18 cellular contexts compared by ENCODE assay signal in the genomic region with DNA sequence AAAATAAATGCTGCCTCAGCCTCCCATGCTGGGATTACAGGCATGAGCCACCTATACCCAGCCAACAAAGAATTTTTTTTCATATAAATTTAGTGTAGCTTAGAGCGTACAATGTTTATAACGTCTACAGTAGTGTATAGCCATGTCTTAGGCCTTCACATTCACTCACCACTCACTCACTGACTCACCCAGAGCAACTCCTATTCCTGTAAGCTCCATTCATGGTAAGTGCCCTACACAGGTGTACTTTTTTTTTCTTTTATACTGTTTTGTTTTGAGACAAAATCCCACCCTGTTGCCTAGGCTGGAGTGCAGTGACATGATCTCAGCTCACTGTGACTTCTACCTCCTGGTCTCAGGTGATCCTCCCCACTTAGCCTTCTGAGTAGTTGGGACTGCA. TPM values are rescaled to one million over a fixed set of nuclear protein-coding genes. Genes with fewer than 3 reads are reported as not detected.
DNase-seq lines count a peak whose midpoint lies in the region; ATAC-seq and TF ChIP-seq lines count a peak whose summit lies in the region.
"Had no signal": no experiment of that assay in that cellular context is flagged by ENCODE, and none has a peak within 500 bp of the region (broad histone marks: within the 10 kb centered on the region; RNA-seq: fewer than 3 reads in every experiment).

No MANE protein-coding gene starts in this region.

- ATAC-seq in activated CD8-positive, alpha-beta T cell treated with anti-CD3 and anti-CD28 coated beads, Interleukin-2, amount 10 ng/mL, durations not matched to agents 7 days and 5 days, result no peak
- no peak for ATAC-seq in activated CD8-positive, alpha-beta T cell treated with anti-CD3 and anti-CD28 coated beads for 36 hours
- ATAC-seq in T-helper 17 cell, result no peak
- no peak for ATAC-seq in stimulated activated memory B cell treated with anti-CD40 and anti-IgM and Interleukin-4, amounts not matched to agents 10 μg/mL and 1 μg/mL and 100 μg/mL, for 72 hours

- POLR2A ChIA-PET in activated CD8-positive, alpha-beta T cell treated with anti-CD3 and anti-CD28 coated beads, Interleukin-2, amount 10 ng/mL, durations not matched to agents 7 days and 5 days (lab: Charles Lee), result interaction anchor here (0.8 kb wide), 1 partner anchor 102 kb away, joined by 4 read pairs; no protein-coding TSS in a partner anchor
- POLR2A ChIA-PET in activated CD8-positive, alpha-beta T cell treated with anti-CD3 and anti-CD28 coated beads for 36 hours (lab: Charles Lee), result interaction anchor here (0.8 to 0.9 kb wide), 2 partner anchors 21 to 44 kb away, joined by 3 to 7 read pairs; no protein-coding TSS in a partner anchor

- no peaks in the 10 kb centered on the region for H3K9me3 Mint-ChIP-seq in activated CD8-positive, alpha-beta T cell treated with anti-CD3 and anti-CD28 coated beads, Interleukin-2, amount 10 ng/mL, durations not matched to agents 7 days and 5 days (ENCODE audit: insufficient read depth)
- no peaks in the 10 kb centered on the region for H3K9me3 Mint-ChIP-seq in activated CD8-positive, alpha-beta T cell treated with anti-CD3 and anti-CD28 coated beads for 36 hours
- no peaks in the 10 kb centered on the region for H3K9me3 Mint-ChIP-seq in stimulated activated memory B cell treated with anti-CD40 and anti-IgM and Interleukin-4, amounts not matched to agents 10 μg/mL and 1 μg/mL and 100 μg/mL, for 72 hours

- H3K4me1 Mint-ChIP-seq in activated CD8-positive, alpha-beta T cell treated with anti-CD3 and anti-CD28 coated beads, Interleukin-2, amount 10 ng/mL, durations not matched to agents 7 days and 5 days (ENCODE audit: low read depth), result peaks cover 34% of the 10 kb centered on the region
- peaks cover 23% of the 10 kb centered on the region for H3K4me1 Mint-ChIP-seq in activated CD8-positive, alpha-beta T cell treated with anti-CD3 and anti-CD28 coated beads for 36 hours (ENCODE audit: low read depth)
- H3K4me1 Mint-ChIP-seq in T-helper 17 cell, result peaks cover 27% of the 10 kb centered on the region
- peaks cover 38% of the 10 kb centered on the region for H3K4me1 Mint-ChIP-seq in stimulated activated memory B cell treated with anti-CD40 and anti-IgM and Interleukin-4, amounts not matched to agents 10 μg/mL and 1 μg/mL and 100 μg/mL, for 72 hours

- CTCF ChIA-PET in activated CD8-positive, alpha-beta T cell treated with anti-CD3 and anti-CD28 coated beads, Interleukin-2, amount 10 ng/mL, durations not matched to agents 7 days and 5 days (lab: Charles Lee), result no interaction called here
- CTCF ChIA-PET in activated CD8-positive, alpha-beta T cell treated with anti-CD3 and anti-CD28 coated beads for 36 hours (lab: Charles Lee), result no interaction called here

- no peaks in the 10 kb centered on the region for H3K9me3 ChIP-seq in T-helper 17 cell (ENCODE audit: control insufficient read depth, low read length, poor library complexity, severe bottlenecking)

- H3K36me3 Mint-ChIP-seq in activated CD8-positive, alpha-beta T cell treated with anti-CD3 and anti-CD28 coated beads, Interleukin-2, amount 10 ng/mL, durations not matched to agents 7 days and 5 days (ENCODE audit: low read depth), result peaks cover 18% of the 10 kb centered on the region
- H3K36me3 Mint-ChIP-seq in activated CD8-positive, alpha-beta T cell treated with anti-CD3 and anti-CD28 coated beads for 36 hours (ENCODE audit: low read depth), result peaks cover 18% of the 10 kb centered on the region
- peaks cover 5% of the 10 kb centered on the region for H3K36me3 Mint-ChIP-seq in T-helper 17 cell (ENCODE audit: low read depth)
- H3K36me3 Mint-ChIP-seq in stimulated activated memory B cell treated with anti-CD40 and anti-IgM and Interleukin-4, amounts not matched to agents 10 μg/mL and 1 μg/mL and 100 μg/mL, for 72 hours, result peaks cover 13% of the 10 kb centered on the region

- peaks cover 9% of the 10 kb centered on the region for H3K27me3 Mint-ChIP-seq in activated CD8-positive, alpha-beta T cell treated with anti-CD3 and anti-CD28 coated beads, Interleukin-2, amount 10 ng/mL, durations not matched to agents 7 days and 5 days (ENCODE audit: low read depth)
- no peaks in the 10 kb centered on the region for H3K27me3 Mint-ChIP-seq in activated CD8-positive, alpha-beta T cell treated with anti-CD3 and anti-CD28 coated beads for 36 hours
- no peaks in the 10 kb centered on the region for H3K27me3 Mint-ChIP-seq in T-helper 17 cell
- H3K27me3 Mint-ChIP-seq in stimulated activated memory B cell treated with anti-CD40 and anti-IgM and Interleukin-4, amounts not matched to agents 10 μg/mL and 1 μg/mL and 100 μg/mL, for 72 hours, result no peaks in the 10 kb centered on the region

- peak; percentile 17 for DNase-seq in activated CD8-positive, alpha-beta T cell treated with anti-CD3 and anti-CD28 coated beads, Interleukin-2, amount 10 ng/mL, durations not matched to agents 7 days and 5 days
- DNase-seq in activated CD8-positive, alpha-beta T cell treated with anti-CD3 and anti-CD28 coated beads for 36 hours, result no peak
- DNase-seq in T-helper 17 cell (no peak), epithelial cell of prostate (ENCODE audit: low read depth, low spot score) (no peak), NCI-H526 (lab: John Stamatoyannopoulos, UW) (no peak), cortex of kidney (lab: John Stamatoyannopoulos, UW) (no peak), NCI-H748 (lab: John Stamatoyannopoulos, UW; ENCODE audit: unreplicated experiment) (no peak)
- DNase-seq: EL; GF-D8; GOT3; Karpas-422; MV-4-11; NCI-H1105 treated with DMSO at 0.1 percent for 48 hours; NCI-H510A; NCI-H774; NK-92 treated with Interleukin-12 subunit alpha and Interleukin-12 subunit beta, amount 100 ng/mL, for 24 hours had no signal

- intact Hi-C loops in activated CD8-positive, alpha-beta T cell treated with anti-CD3 and anti-CD28 coated beads for 36 hours (cut with micrococcal nuclease), result no loop called here

- no peak overlapping the region for H3K27ac Mint-ChIP-seq in activated CD8-positive, alpha-beta T cell treated with anti-CD3 and anti-CD28 coated beads, Interleukin-2, amount 10 ng/mL, durations not matched to agents 7 days and 5 days
- no peak overlapping the region for H3K27ac Mint-ChIP-seq in activated CD8-positive, alpha-beta T cell treated with anti-CD3 and anti-CD28 coated beads for 36 hours
- H3K27ac Mint-ChIP-seq in T-helper 17 cell, result peak overlapping the region; percentile 92
- H3K27ac Mint-ChIP-seq in stimulated activated memory B cell treated with anti-CD40 and anti-IgM and Interleukin-4, amounts not matched to agents 10 μg/mL and 1 μg/mL and 100 μg/mL, for 72 hours, result peak overlapping the region; percentile 45

- H3K4me3 Mint-ChIP-seq in activated CD8-positive, alpha-beta T cell treated with anti-CD3 and anti-CD28 coated beads, Interleukin-2, amount 10 ng/mL, durations not matched to agents 7 days and 5 days, result no peak overlapping the region
- no peak overlapping the region for H3K4me3 Mint-ChIP-seq in activated CD8-positive, alpha-beta T cell treated with anti-CD3 and anti-CD28 coated beads for 36 hours
- H3K4me3 Mint-ChIP-seq in T-helper 17 cell, result no peak overlapping the region
- H3K4me3 Mint-ChIP-seq in stimulated activated memory B cell treated with anti-CD40 and anti-IgM and Interleukin-4, amounts not matched to agents 10 μg/mL and 1 μg/mL and 100 μg/mL, for 72 hours, result no peak overlapping the region

- peak overlapping the region; percentile 55 for H3K27ac ChIP-seq in epithelial cell of prostate
- H3K27ac ChIP-seq: C4-2B had no signal

- no peak for TF ChIP-seq CTCF in activated CD8-positive, alpha-beta T cell treated with anti-CD3 and anti-CD28 coated beads for 36 hours (IDR thresholded peaks at IDR 0.05)

RNA-seq across cellular contexts. Expression of a gene that starts 2.5 kb away (rescaled TPM):
- 10 to 100 TPM; 16.0 to 16.3 TPM for total RNA-seq in activated CD8-positive, alpha-beta T cell treated with anti-CD3 and anti-CD28 coated beads, Interleukin-2, amount 10 ng/mL, durations not matched to agents 7 days and 5 days
- 10 to 100 TPM; 10.5 to 11.8 TPM for total RNA-seq in activated CD8-positive, alpha-beta T cell treated with anti-CD3 and anti-CD28 coated beads for 36 hours
- total RNA-seq in T-helper 17 cell, result 10 to 100 TPM; 14.3 to 15.3 TPM

RNA-seq across cellular contexts. Expression of a gene that starts 30.0 kb away (rescaled TPM):
- total RNA-seq in activated CD8-positive, alpha-beta T cell treated with anti-CD3 and anti-CD28 coated beads, Interleukin-2, amount 10 ng/mL, durations not matched to agents 7 days and 5 days, result 10 to 100 TPM; 50.5 to 53.2 TPM
- total RNA-seq in activated CD8-positive, alpha-beta T cell treated with anti-CD3 and anti-CD28 coated beads for 36 hours, result 10 to 100 TPM; 17.7 TPM
- total RNA-seq in T-helper 17 cell, result 100 to 1,000 TPM; 136 TPM

RNA-seq across cellular contexts. Expression of a gene that starts 45.0 kb away (rescaled TPM):
- total RNA-seq in activated CD8-positive, alpha-beta T cell treated with anti-CD3 and anti-CD28 coated beads, Interleukin-2, amount 10 ng/mL, durations not matched to agents 7 days and 5 days, result 10 to 100 TPM; 15.5 to 15.6 TPM
- 1 to 10 TPM; 8.7 to 9.6 TPM for total RNA-seq in activated CD8-positive, alpha-beta T cell treated with anti-CD3 and anti-CD28 coated beads for 36 hours
- total RNA-seq in T-helper 17 cell, result 10 to 100 TPM; 22.9 to 49.5 TPM

RNA-seq across cellular contexts. Expression of a gene that starts 45.1 kb away (rescaled TPM):
- total RNA-seq in activated CD8-positive, alpha-beta T cell treated with anti-CD3 and anti-CD28 coated beads, Interleukin-2, amount 10 ng/mL, durations not matched to agents 7 days and 5 days, result under 1 TPM in 1 of 2 experiments, not detected in 1; 0.16 TPM
- total RNA-seq in activated CD8-positive, alpha-beta T cell treated with anti-CD3 and anti-CD28 coated beads for 36 hours, result under 1 TPM; 0.27 to 0.38 TPM
- total RNA-seq in T-helper 17 cell, result 1 to 10 TPM in 1 of 2 donors, under 1 TPM in 1; 0.83 to 1.6 TPM

Comparison
In these comparisons a context has a peak if more than half of its experiments do, and no peak if none do; other contexts are left out.
1. H3K27ac Mint-ChIP-seq: peak in T-helper 17 cell (single experiment) and stimulated activated memory B cell treated with anti-CD40 and anti-IgM and Interleukin-4, amounts not matched to agents 10 μg/mL and 1 μg/mL and 100 μg/mL, for 72 hours (single experiment); none in activated CD8-positive, alpha-beta T cell treated with anti-CD3 and anti-CD28 coated beads, Interleukin-2, amount 10 ng/mL, durations not matched to agents 7 days and 5 days (single experiment) and activated CD8-positive, alpha-beta T cell treated with anti-CD3 and anti-CD28 coated beads for 36 hours (single experiment).